10 cellular contexts compared by ENCODE assay signal in the genomic region with DNA sequence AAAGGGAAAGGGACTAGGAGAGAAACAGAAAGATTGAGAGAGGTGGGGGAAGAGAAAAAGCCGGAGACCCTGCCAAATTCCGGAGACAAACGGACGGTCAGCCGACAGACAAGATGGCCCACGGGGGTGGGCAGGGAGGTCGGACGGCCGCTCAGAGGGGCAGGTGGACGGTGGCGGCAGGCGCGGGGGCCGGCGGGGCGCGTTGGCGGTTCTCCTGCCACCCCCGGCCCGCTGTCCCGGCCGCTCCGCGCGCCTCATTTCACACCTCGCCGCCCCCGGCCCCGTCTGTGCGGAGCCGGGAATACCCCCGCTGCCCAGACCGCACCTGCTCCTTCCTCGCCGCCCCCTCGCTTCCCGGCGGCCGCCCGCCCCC. TPM values are rescaled to one million over a fixed set of nuclear protein-coding genes. Genes with fewer than 3 reads are reported as not detected.
DNase-seq lines count a peak whose midpoint lies in the region; TF ChIP-seq lines count a peak whose summit lies in the region.
"Had no signal": no experiment of that assay in that cellular context is flagged by ENCODE, and none has a peak within 500 bp of the region (broad histone marks: within the 10 kb centered on the region; RNA-seq: fewer than 3 reads in every experiment).

No MANE protein-coding gene starts in this region.

- WGBS in endodermal cell (ENCODE audit: insufficient coverage in 1 of 2, insufficient read length in 1 of 2), 2 experiments = 6 to 8% methylated on average over 8 to 40 of the region's 40 CpGs
- WGBS in sigmoid colon, 2 donors = 4 to 5% methylated on average over 40 of the region's 40 CpGs

- TF ChIP-seq EP300 in sigmoid colon (IDR thresholded peaks at IDR 0.05) = no peak

- H3K4me3 Mint-ChIP-seq in endodermal cell = peak overlapping the region; percentile 40

- H3K9ac ChIP-seq in ES-I3 (ENCODE audit: low read depth, low read length) (peak overlapping the region; percentile 61), endodermal cell (ENCODE audit: extremely low read depth, low read length, poor library complexity, severe bottlenecking) (no peak overlapping the region)

- H3K36me3 ChIP-seq in ES-I3 (ENCODE audit: insufficient read depth, low read length) (no peaks in the 10 kb centered on the region), Peyer's patch (no peaks in the 10 kb centered on the region), endodermal cell (ENCODE audit: control insufficient read depth, insufficient read depth, low read length) (no peaks in the 10 kb centered on the region), sigmoid colon (no peaks in the 10 kb centered on the region)

- TF ChIP-seq CTCF in Peyer's patch (IDR thresholded peaks at IDR 0.05) (no peak), endodermal cell (conservative IDR thresholded peaks at IDR 0.05) (no peak), sigmoid colon (IDR thresholded peaks at IDR 0.05) (no peak)

- H3K4me3 ChIP-seq in Peyer's patch (peak overlapping the region in 3 of 4 donors; percentile 41 to 66 (median 64)), endodermal cell (ENCODE audit: low read length) (no peak overlapping the region), sigmoid colon (peak overlapping the region in 3 of 4 donors; percentile 42 to 50 (median 46))

- H3K27me3 Mint-ChIP-seq in endodermal cell (ENCODE audit: insufficient read depth) = peaks cover 45% of the 10 kb centered on the region

- DNase-seq in Peyer's patch = no peak
- DNase-seq in endodermal cell = peak; percentile 58
- DNase-seq in sigmoid colon = no peak
- DNase-seq in NCI-H2171 (lab: John Stamatoyannopoulos, UW) = no peak
- DNase-seq in NCI-H146 (lab: John Stamatoyannopoulos, UW) = no peak
- no peak for DNase-seq in NCI-H510A treated with DMSO at 0.1 percent for 48 hours (lab: John Stamatoyannopoulos, UW)
- DNase-seq: activated CD8-positive, alpha-beta memory T cell treated with anti-CD3 and anti-CD28 coated beads for 24 hours; MM.1S; PC-3 had no signal

- H3K27ac ChIP-seq in Peyer's patch (no peak overlapping the region), endodermal cell (ENCODE audit: low read depth, low read length) (no peak overlapping the region), sigmoid colon (no peak overlapping the region)

- H3K4me1 ChIP-seq in ES-I3 (ENCODE audit: insufficient read depth, low read length) (peaks cover 4% of the 10 kb centered on the region), Peyer's patch (peaks cover 0 to 37% (median 22%) of the 10 kb centered on the region in 4 donors), endodermal cell (ENCODE audit: control insufficient read depth, insufficient read depth, low read length) (peaks cover 3% of the 10 kb centered on the region), sigmoid colon (peaks cover 0 to 38% (median 37%) of the 10 kb centered on the region in 4 donors)

- no peak for TF ChIP-seq POLR2A in Peyer's patch (IDR thresholded peaks at IDR 0.05)
- TF ChIP-seq POLR2A in sigmoid colon (IDR thresholded peaks at IDR 0.05) = no peak

- intact Hi-C loops in sigmoid colon (cut with DNase I) = no loop called here

- H3K27ac Mint-ChIP-seq in endodermal cell = no peak overlapping the region

- H3K9me3 Mint-ChIP-seq in endodermal cell = no peaks in the 10 kb centered on the region

- H3K4me1 Mint-ChIP-seq in endodermal cell = peaks cover 21% of the 10 kb centered on the region

- H3K36me3 Mint-ChIP-seq in endodermal cell (ENCODE audit: low read depth) = no peaks in the 10 kb centered on the region

- H3K27me3 ChIP-seq in Peyer's patch (peaks cover 0 to 41% of the 10 kb centered on the region in 2 donors), endodermal cell (ENCODE audit: control insufficient read depth, insufficient read depth, low read length, poor library complexity, severe bottlenecking) (peaks cover 86% of the 10 kb centered on the region), sigmoid colon (peaks cover 47 to 99% (median 87%) of the 10 kb centered on the region in 3 donors)

- H3K9me3 ChIP-seq in ES-I3 (ENCODE audit: control insufficient read depth, insufficient read depth, low read length) = no peaks in the 10 kb centered on the region
- H3K9me3 ChIP-seq in Peyer's patch = no peaks in the 10 kb centered on the region
- no peaks in the 10 kb centered on the region for H3K9me3 ChIP-seq in endodermal cell (ENCODE audit: control insufficient read depth, low read length)
- no peaks in the 10 kb centered on the region for H3K9me3 ChIP-seq in sigmoid colon

RNA-seq across cellular contexts. Expression of a gene that starts 0.9 kb away (rescaled TPM):
- total RNA-seq in Peyer's patch = under 1 TPM in 1 of 4 donors, not detected in 3; 0.35 TPM
- 1 to 10 TPM; 1.5 to 2.8 TPM for total RNA-seq in endodermal cell
- polyA plus RNA-seq in endodermal cell (2013, experiment 1 of 2) = 1.4 TPM
- polyA plus RNA-seq in endodermal cell (2013, experiment 2 of 2) = 0.83 TPM
- total RNA-seq in sigmoid colon = 1 to 10 TPM in 1 of 4 donors, under 1 TPM in 2, not detected in 1; 0.28 to 1.1 (median 0.68) TPM
- polyA plus RNA-seq in sigmoid colon = under 1 TPM in 2 of 3 donors, not detected in 1; 0.10 to 0.60 TPM

RNA-seq across cellular contexts. Expression of a gene that starts 13.3 kb away (rescaled TPM):
- 1 to 10 TPM in 1 of 4 donors, not detected in 3; 4.3 TPM for total RNA-seq in Peyer's patch
- total RNA-seq in endodermal cell = under 1 TPM in 1 of 2 donors, not detected in 1; 0.49 TPM
- not detected for polyA plus RNA-seq in endodermal cell (2013, experiment 1 of 2)
- polyA plus RNA-seq in endodermal cell (2013, experiment 2 of 2) = not detected
- 1 to 10 TPM in 1 of 4 donors, under 1 TPM in 1, not detected in 2; 0.71 to 1.7 TPM for total RNA-seq in sigmoid colon
- polyA plus RNA-seq in sigmoid colon = not detected
- total RNA-seq: PC-3 had no signal

RNA-seq across cellular contexts. Expression of a gene that starts 20.3 kb away (rescaled TPM):
- under 1 TPM in 1 of 4 donors, not detected in 3; 0.54 TPM for total RNA-seq in Peyer's patch
- 1 to 10 TPM in 1 of 2 donors, under 1 TPM in 1; 0.86 to 2.2 TPM for total RNA-seq in endodermal cell
- polyA plus RNA-seq in endodermal cell (2013, experiment 1 of 2) = 0.21 TPM
- polyA plus RNA-seq in endodermal cell (2013, experiment 2 of 2) = not detected
- under 1 TPM in 1 of 4 donors, not detected in 3; 0.41 TPM for total RNA-seq in sigmoid colon
- polyA plus RNA-seq in sigmoid colon = under 1 TPM in 2 of 3 donors, not detected in 1; 0.16 to 0.46 TPM

RNA-seq across cellular contexts. Expression of a gene that starts 44.7 kb away (rescaled TPM):
- total RNA-seq in Peyer's patch (10 to 100 TPM; 21.2 to 42.9 (median 36.7) TPM), endodermal cell (100 to 1,000 TPM; 120 to 127 TPM), sigmoid colon (10 to 100 TPM in 3 of 4 donors, 1 to 10 TPM in 1; 9.1 to 25.2 (median 17.1) TPM)
- 51.5 TPM for polyA plus RNA-seq in endodermal cell (2013, experiment 1 of 2)
- 53.2 TPM for polyA plus RNA-seq in endodermal cell (2013, experiment 2 of 2)
- 10 to 100 TPM in 1 of 3 donors, 1 to 10 TPM in 2; 1.8 to 27.4 (median 3.0) TPM for polyA plus RNA-seq in sigmoid colon

RNA-seq across cellular contexts. Expression of a gene that starts 46.3 kb away (rescaled TPM):
- 1 to 10 TPM in 2 of 4 donors, not detected in 2; 2.3 to 5.2 TPM for total RNA-seq in Peyer's patch
- total RNA-seq in endodermal cell = under 1 TPM; 0.59 to 0.75 TPM
- polyA plus RNA-seq in endodermal cell (2013, experiment 1 of 2) = 0.93 TPM
- 0.99 TPM for polyA plus RNA-seq in endodermal cell (2013, experiment 2 of 2)
- 1 to 10 TPM in 3 of 4 donors, under 1 TPM in 1; 0.71 to 6.5 (median 2.8) TPM for total RNA-seq in sigmoid colon
- polyA plus RNA-seq in sigmoid colon = under 1 TPM in 1 of 3 donors, not detected in 2; 0.89 TPM
